Comparison of ENCODE assay signal across 15 cellular contexts in genomic region chr2:9392895-9393757, GRCh38. TPM values are rescaled to one million over a fixed set of nuclear protein-coding genes. Genes with fewer than 3 reads are reported as not detected.
A peak's percentile ranks its signal among the peaks of the same experiment; 100 is the strongest.
DNase-seq lines count a peak whose midpoint lies in the region; ATAC-seq, FAIRE-seq and TF ChIP-seq lines count a peak whose summit lies in the region.
"Had no signal": no experiment of that assay in that cellular context is flagged by ENCODE, and none has a peak within 500 bp of the region (broad histone marks: within the 10 kb centered on the region; RNA-seq: fewer than 3 reads in every experiment).

No MANE protein-coding gene starts in this region.

- H3K4ac ChIP-seq in trophoblast cell (ENCODE audit: low read depth, low read length), result no peak overlapping the region

- H3K9me3 ChIP-seq in A673 (ENCODE audit: low read depth, low read length, poor library complexity, severe bottlenecking) (no peaks in the 10 kb centered on the region), astrocyte (ENCODE audit: insufficient read depth, low read depth, low read length) (no peaks in the 10 kb centered on the region), heart right ventricle (no peaks in the 10 kb centered on the region), trophoblast cell (ENCODE audit: insufficient read depth, low read depth, low read length) (peaks cover 1% of the 10 kb centered on the region)
- H3K9me3 ChIP-seq: upper lobe of left lung had no signal

- H3K36me3 ChIP-seq in A673 (ENCODE audit: insufficient read depth, low read length, poor library complexity, severe bottlenecking), result peaks cover 14% of the 10 kb centered on the region
- H3K36me3 ChIP-seq in astrocyte (ENCODE audit: insufficient read depth, low read length), result peaks cover 29% of the 10 kb centered on the region
- peaks cover 0 to 86% (median 5%) of the 10 kb centered on the region in 9 donors for H3K36me3 ChIP-seq in heart right ventricle
- H3K36me3 ChIP-seq in trophoblast cell (ENCODE audit: control insufficient read depth in 1 of 2, insufficient read depth in 2 of 2, low read length in 2 of 2), result peaks cover 43 to 52% of the 10 kb centered on the region in 2 experiments

- H3K4me1 Mint-ChIP-seq in astrocyte (ENCODE audit: low read depth, unreplicated experiment), result peaks cover 4% of the 10 kb centered on the region
- H3K4me1 Mint-ChIP-seq in activated T-cell treated with anti-CD3 and anti-CD28 coated beads, Interleukin-2, amount 50 U/mL, for 72 hours (ENCODE audit: low read depth), result no peaks in the 10 kb centered on the region
- H3K4me1 Mint-ChIP-seq: natural killer cell had no signal

- H3K4me2 ChIP-seq in astrocyte (ENCODE audit: low read length), result peak overlapping the region; percentile 26
- H3K4me2 ChIP-seq in trophoblast cell (ENCODE audit: low read length), result no peak overlapping the region

- H2BK120ac ChIP-seq in trophoblast cell (ENCODE audit: insufficient read depth, low read length, poor library complexity), result no peak overlapping the region

- H2AFZ ChIP-seq in astrocyte (ENCODE audit: low read depth, low read length) (no peak overlapping the region), trophoblast cell (ENCODE audit: insufficient read depth, low read length, poor library complexity) (no peak overlapping the region)

- H3K4me3 Mint-ChIP-seq in astrocyte (ENCODE audit: unreplicated experiment), result no peak overlapping the region
- H3K4me3 Mint-ChIP-seq in activated T-cell treated with anti-CD3 and anti-CD28 coated beads, Interleukin-2, amount 50 U/mL, for 72 hours, result no peak overlapping the region
- H3K4me3 Mint-ChIP-seq: activated T-cell treated with anti-CD3 and anti-CD28 coated beads, Interleukin-2, amount 50 U/mL, for 4 hours; natural killer cell had no signal

- H3K79me2 ChIP-seq in astrocyte (ENCODE audit: insufficient read depth, low read length) (no peaks in the 10 kb centered on the region), trophoblast cell (ENCODE audit: control insufficient read depth, insufficient read depth, low read length, poor library complexity) (no peaks in the 10 kb centered on the region)

- 49 to 53% methylated on average over 27 of the region's 27 CpGs for WGBS in heart right ventricle, 2 donors
- no CpG with 5 or more reads among the region's 27 CpGs for WGBS in trophoblast cell (ENCODE audit: extremely low coverage, insufficient coverage, insufficient read length)

- H4K20me1 ChIP-seq in astrocyte (ENCODE audit: insufficient read depth, low read length), result no peaks in the 10 kb centered on the region

- CTCF ChIA-PET in A673 (lab: Charles Lee), result no interaction called here

- TF ChIP-seq CTCF in A673 (conservative IDR thresholded peaks at IDR 0.05; ENCODE audit: low read depth, low read length) (no peak), astrocyte (IDR thresholded peaks at IDR 0.05; ENCODE audit: insufficient read depth, low read depth, low read length) (no peak), heart right ventricle (IDR thresholded peaks at IDR 0.05) (no peak)

- BruUV-seq in A673 (replicated peaks; lab: Mats Ljungman, UMichigan), result no TSS peak

- H3K4me3 ChIP-seq in A673 (ENCODE audit: low read depth, low read length, poor library complexity, severe bottlenecking) (no peak overlapping the region), astrocyte (ENCODE audit: insufficient read depth, low read depth, low read length) (no peak overlapping the region), heart right ventricle (no peak overlapping the region), trophoblast cell (ENCODE audit: low read depth, low read length) (no peak overlapping the region)
- H3K4me3 ChIP-seq: upper lobe of left lung had no signal

- peak; percentile 66 for DNase-seq in A673 (ENCODE audit: low spot score)
- DNase-seq in astrocyte (ENCODE audit: low read depth), result no peak
- peak; percentile 48 to 50 for DNase-seq in heart right ventricle
- no peak for DNase-seq in trophoblast cell
- DNase-seq in NOMO-1 treated with dmso at 0.1 percent for 144 hours (lab: John Stamatoyannopoulos, UW; ENCODE audit: unreplicated experiment), result no peak
- no peak for DNase-seq in NCI-H2107 treated with DMSO at 0.1 percent for 48 hours (lab: John Stamatoyannopoulos, UW; ENCODE audit: unreplicated experiment)
- no peak for DNase-seq in activated T-cell treated with anti-CD3 and anti-CD28 coated beads, Interleukin-2, amount 50 U/mL, for 72 hours
- DNase-seq: activated T-cell treated with anti-CD3 and anti-CD28 coated beads, Interleukin-2, amount 50 U/mL, for 4 hours; cortex of kidney; DND-41; natural killer cell; NCI-H1694 treated with DMSO at 0.1 percent for 48 hours; PC-3 had no signal

- H3K27me3 ChIP-seq in A673 (replicated peaks; ENCODE audit: insufficient read depth, low read depth, low read length, poor library complexity) (no peaks in the 10 kb centered on the region), astrocyte (ENCODE audit: insufficient read depth, low read length) (no peaks in the 10 kb centered on the region), heart right ventricle (no peaks in the 10 kb centered on the region), trophoblast cell (ENCODE audit: insufficient read depth, low read length) (no peaks in the 10 kb centered on the region)
- H3K27me3 ChIP-seq: upper lobe of left lung had no signal

- no peak overlapping the region for H4K12ac ChIP-seq in trophoblast cell (ENCODE audit: low read depth, low read length)

- intact Hi-C loops in A673 (cut with micrococcal nuclease; ENCODE audit: unreplicated experiment) (no loop called here), heart right ventricle (cut with DNase I) (no loop called here)

- no peak for FAIRE-seq in astrocyte (lab: Jason Lieb, UNC)

- no peak overlapping the region for H3K18ac ChIP-seq in trophoblast cell (ENCODE audit: low read length)

- peak overlapping the region; percentile 31 for H3K9ac ChIP-seq in astrocyte (ENCODE audit: low read length)
- peak overlapping the region; percentile 48 for H3K9ac ChIP-seq in trophoblast cell (ENCODE audit: low read length)

- H3K36me3 Mint-ChIP-seq in astrocyte (ENCODE audit: low read depth, unreplicated experiment), result peaks cover 35% of the 10 kb centered on the region
- no peaks in the 10 kb centered on the region for H3K36me3 Mint-ChIP-seq in activated T-cell treated with anti-CD3 and anti-CD28 coated beads, Interleukin-2, amount 50 U/mL, for 72 hours (ENCODE audit: insufficient read depth in 2 of 2)
- H3K36me3 Mint-ChIP-seq: natural killer cell had no signal

- no peak overlapping the region for H4K91ac ChIP-seq in trophoblast cell (ENCODE audit: low read depth, low read length)

- no peak overlapping the region for H2AK5ac ChIP-seq in trophoblast cell (ENCODE audit: low read length)

- H3K4me1 ChIP-seq in A673 (ENCODE audit: insufficient read depth, low read length, poor library complexity, severe bottlenecking) (peaks cover 15% of the 10 kb centered on the region), astrocyte (ENCODE audit: insufficient read depth, low read length) (peaks cover 7% of the 10 kb centered on the region), heart right ventricle (peaks cover 6 to 28% (median 20%) of the 10 kb centered on the region in 9 donors), trophoblast cell (ENCODE audit: control insufficient read depth in 1 of 2, insufficient read depth in 2 of 2, low read length in 2 of 2) (peaks cover 3 to 5% of the 10 kb centered on the region in 2 experiments)
- H3K4me1 ChIP-seq: upper lobe of left lung had no signal

- H3K27ac ChIP-seq in A673 (ENCODE audit: low read depth, low read length, poor library complexity, severe bottlenecking), result peak overlapping the region; percentile 77
- H3K27ac ChIP-seq in astrocyte (ENCODE audit: low read depth, low read length), result no peak overlapping the region
- H3K27ac ChIP-seq in heart right ventricle, result peak overlapping the region; percentile 33 to 87 (median 70)
- H3K27ac ChIP-seq in trophoblast cell (ENCODE audit: low read depth, low read length), result no peak overlapping the region
- H3K27ac ChIP-seq: upper lobe of left lung had no signal

- H3K9me3 Mint-ChIP-seq in astrocyte (ENCODE audit: unreplicated experiment), result peaks cover 1% of the 10 kb centered on the region
- no peaks in the 10 kb centered on the region for H3K9me3 Mint-ChIP-seq in activated T-cell treated with anti-CD3 and anti-CD28 coated beads, Interleukin-2, amount 50 U/mL, for 72 hours
- H3K9me3 Mint-ChIP-seq: activated T-cell treated with anti-CD3 and anti-CD28 coated beads, Interleukin-2, amount 50 U/mL, for 4 hours; natural killer cell had no signal

- no peak overlapping the region for H2BK12ac ChIP-seq in trophoblast cell (ENCODE audit: low read length)

- no peak overlapping the region for H3K27ac Mint-ChIP-seq in astrocyte (ENCODE audit: unreplicated experiment)
- H3K27ac Mint-ChIP-seq in activated T-cell treated with anti-CD3 and anti-CD28 coated beads, Interleukin-2, amount 50 U/mL, for 72 hours, result no peak overlapping the region
- H3K27ac Mint-ChIP-seq: natural killer cell had no signal

- H3K14ac ChIP-seq in trophoblast cell (ENCODE audit: low read length), result no peak overlapping the region

- H3K27me3 Mint-ChIP-seq in astrocyte (ENCODE audit: low read depth, unreplicated experiment), result no peaks in the 10 kb centered on the region
- no peaks in the 10 kb centered on the region for H3K27me3 Mint-ChIP-seq in activated T-cell treated with anti-CD3 and anti-CD28 coated beads, Interleukin-2, amount 50 U/mL, for 72 hours (ENCODE audit: low read depth)

- POLR2A ChIA-PET in A673 (lab: Charles Lee; ENCODE audit: low non-redundant PET), result interaction anchor here (0.6 kb wide), 1 partner anchor 159 kb away, joined by 4 read pairs; no protein-coding TSS in a partner anchor

- H3K79me1 ChIP-seq in trophoblast cell (ENCODE audit: low read length), result peaks cover 4% of the 10 kb centered on the region

- no peak overlapping the region for H4K8ac ChIP-seq in trophoblast cell (ENCODE audit: low read depth, low read length)

- peak; percentile 37 to 71 (median 60) for ATAC-seq in heart right ventricle
- no peak for ATAC-seq in HG03135 (IDR thresholded peaks at IDR 0.05; ENCODE audit: unreplicated experiment)
- ATAC-seq in activated T-cell treated with anti-CD3 and anti-CD28 coated beads, Interleukin-2, amount 50 U/mL, for 72 hours (replicated peaks in 1 of 2), result no peak
- ATAC-seq: activated T-cell treated with anti-CD3 and anti-CD28 coated beads, Interleukin-2, amount 50 U/mL, for 4 hours; natural killer cell; PC-3 had no signal

- no peak overlapping the region for H3K23ac ChIP-seq in trophoblast cell (ENCODE audit: low read length)

- H2BK5ac ChIP-seq in trophoblast cell (ENCODE audit: low read depth, low read length, poor library complexity), result no peak overlapping the region

RNA-seq across cellular contexts. Expression of gene ITGB1BP1, which starts 30.2 kb away (rescaled TPM):
- total RNA-seq in A673 (2021), result 115 and 138 TPM in 2 replicates
- 121 and 126 TPM in 2 replicates for total RNA-seq in astrocyte
- total RNA-seq in heart right ventricle, result 100 to 1,000 TPM in 8 of 10 donors, 10 to 100 TPM in 2; 51.4 to 224 (median 134) TPM
- polyA plus RNA-seq in heart right ventricle, result 100 to 1,000 TPM; 112 to 165 TPM
- 114 and 121 TPM in 2 replicates for polyA plus RNA-seq in trophoblast cell (2013)
- 100 to 1,000 TPM in 1 of 2 donors, 10 to 100 TPM in 1; 79.5 to 132 TPM for total RNA-seq in activated T-cell treated with anti-CD3 and anti-CD28 coated beads, Interleukin-2, amount 50 U/mL, for 72 hours

RNA-seq across cellular contexts. Expression of gene CPSF3, which starts 30.3 kb away (rescaled TPM):
- total RNA-seq in A673 (2021) (86.8 and 87.2 TPM in 2 replicates), astrocyte (36.2 and 40.3 TPM in 2 replicates), heart right ventricle (10 to 100 TPM; 12.8 to 19.8 (median 16.5) TPM)
- 10 to 100 TPM; 13.8 to 14.8 TPM for polyA plus RNA-seq in heart right ventricle
- polyA plus RNA-seq in trophoblast cell (2013), result 39.8 and 40.8 TPM in 2 replicates
- total RNA-seq in activated T-cell treated with anti-CD3 and anti-CD28 coated beads, Interleukin-2, amount 50 U/mL, for 72 hours, result 10 to 100 TPM; 62.3 to 75.0 TPM

Comparison
In these comparisons a context has a peak if more than half of its experiments do, and no peak if none do; other contexts are left out.
1. DNase-seq: peak in A673 (single experiment) and heart right ventricle (2 of 2); none in astrocyte (single experiment), trophoblast cell (0 of 2), NOMO-1 treated with dmso at 0.1 percent for 144 hours (single experiment), NCI-H2107 treated with DMSO at 0.1 percent for 48 hours (single experiment) and activated T-cell treated with anti-CD3 and anti-CD28 coated beads, Interleukin-2, amount 50 U/mL, for 72 hours (0 of 2).
2. H3K27ac ChIP-seq: peak in A673 (single experiment) and heart right ventricle (10 of 10); none in astrocyte (single experiment) and trophoblast cell (single experiment).
3. ATAC-seq: peak in heart right ventricle (8 of 8); none in HG03135 (single experiment) and activated T-cell treated with anti-CD3 and anti-CD28 coated beads, Interleukin-2, amount 50 U/mL, for 72 hours (0 of 2).